8 cellular contexts compared by ENCODE assay signal in the genomic region with DNA sequence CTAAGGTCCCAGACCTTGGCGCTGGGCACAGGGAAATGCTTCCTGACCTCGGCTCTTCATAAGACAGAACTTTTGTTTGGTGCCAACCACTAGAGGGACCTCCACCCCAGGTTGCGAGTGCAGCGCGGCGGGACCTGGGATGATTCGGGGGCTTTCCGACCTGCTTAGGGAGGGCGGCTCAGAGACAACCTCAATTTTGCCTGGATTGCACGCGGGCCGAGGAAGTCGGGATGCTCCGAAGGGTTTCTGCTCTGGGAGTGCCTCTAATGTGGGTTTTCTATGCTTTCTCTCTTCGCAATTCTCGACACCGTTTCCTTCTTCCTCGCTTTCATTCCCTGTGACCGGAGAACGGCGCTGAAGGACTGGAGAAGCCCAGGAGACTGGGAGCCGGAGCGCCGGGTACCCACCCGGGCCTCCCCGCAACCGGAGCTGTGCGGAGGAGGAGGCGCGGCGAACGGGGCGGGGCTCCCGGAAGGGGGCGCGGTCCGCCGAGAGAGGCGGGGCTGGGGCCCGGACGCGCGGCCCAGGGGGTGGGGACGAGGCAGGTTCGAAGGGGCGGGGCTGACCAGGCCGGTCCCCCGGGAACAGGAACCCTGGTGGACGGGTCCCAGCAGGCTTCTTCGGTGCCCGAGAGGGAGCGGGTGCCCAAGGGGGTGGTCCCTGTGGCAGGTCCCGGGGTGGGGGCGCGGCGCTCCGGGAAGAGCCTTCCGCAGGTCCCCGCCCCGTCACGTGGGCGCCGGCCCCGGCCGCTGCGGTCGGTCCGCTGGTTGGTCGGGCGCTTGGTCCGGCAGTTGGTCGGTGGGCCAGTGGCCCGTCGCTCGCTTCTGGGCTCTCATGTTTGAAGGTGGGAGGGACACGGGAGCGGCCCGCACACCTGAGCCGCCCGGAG. TPM values are rescaled to one million over a fixed set of nuclear protein-coding genes. Genes with fewer than 3 reads are reported as not detected.
A peak's percentile ranks its signal among the peaks of the same experiment; 100 is the strongest.
DNase-seq lines count a peak whose midpoint lies in the region; ATAC-seq and TF ChIP-seq lines count a peak whose summit lies in the region.

A gene (plus strand): TSS at position 790 of the 889 bp plus-strand sequence. CDS start 35,477 bp downstream, outside the sequence.

- H3K36me3 ChIP-seq in PC-3 (ENCODE audit: low read depth, low read length) = no peaks in the 10 kb centered on the region

- peak within 1 kb of the TSS; percentile 69 to 91 for H3K27ac Mint-ChIP-seq in natural killer cell treated with Interleukin-12 subunit alpha and Interleukin-12 subunit beta and Interleukin-15 and Interleukin-18, amount 100 ng/mL, for 72 hours

- DNase-seq in COLO668 (lab: John Stamatoyannopoulos, UW; ENCODE audit: unreplicated experiment) = peak; percentile 80
- peak; percentile 64 for DNase-seq in PC-3
- peak; percentile 60 to 73 for DNase-seq in activated T-helper 1 cell treated with anti-CD3 and anti-CD28 coated beads, Interleukin-2, amount 50 U/mL, for 16 hours (ENCODE audit: low read depth in 1 of 2, low spot score in 1 of 2)
- peak; percentile 70 for DNase-seq in fibroblast of peridontal ligament (ENCODE audit: extremely low read depth)
- peak; percentile 90 for DNase-seq in natural killer cell treated with Interleukin-12 subunit alpha and Interleukin-12 subunit beta and Interleukin-15 and Interleukin-18, amount 100 ng/mL, for 72 hours (ENCODE audit: low spot score)
- peak; percentile 72 for DNase-seq in stimulated activated naive CD4-positive, alpha-beta T cell treated with Interleukin-2 at 50 U/mL for 16 hours (lab: John Stamatoyannopoulos, UW)

- H4K20me1 ChIP-seq in PC-3 (ENCODE audit: low read length) = no peaks in the 10 kb centered on the region

- no peak within 1 kb of the TSS for H3K27ac ChIP-seq in PC-3 (ENCODE audit: low read length)

- intact Hi-C loops in PC-3 (cut with micrococcal nuclease) = loop anchor here (5.0 kb wide), 1 partner anchor 179 kb away; no protein-coding TSS in a partner anchor

- H3K4me1 Mint-ChIP-seq in natural killer cell treated with Interleukin-12 subunit alpha and Interleukin-12 subunit beta and Interleukin-15 and Interleukin-18, amount 100 ng/mL, for 72 hours (ENCODE audit: low read depth in 2 of 2) = peaks cover 24% of the 10 kb centered on the region in 2 donors

- H3K4me1 ChIP-seq in PC-3 (ENCODE audit: insufficient read depth, low read length) = peaks cover 6% of the 10 kb centered on the region; the same call in 1 of the 2 replicates

- POLR2A ChIA-PET in PC-3 (lab: Charles Lee; ENCODE audit: unreplicated experiment) = no interaction called here

- no peaks in the 10 kb centered on the region for H3F3A ChIP-seq in PC-3 (ENCODE audit: low read length, unreplicated experiment)

- H3K9me3 ChIP-seq in PC-3 (ENCODE audit: low read length) = no peaks in the 10 kb centered on the region

- H3K36me3 Mint-ChIP-seq in natural killer cell treated with Interleukin-12 subunit alpha and Interleukin-12 subunit beta and Interleukin-15 and Interleukin-18, amount 100 ng/mL, for 72 hours = no peaks in the 10 kb centered on the region

- H3K27me3 Mint-ChIP-seq in natural killer cell treated with Interleukin-12 subunit alpha and Interleukin-12 subunit beta and Interleukin-15 and Interleukin-18, amount 100 ng/mL, for 72 hours = peaks cover 0 to 9% of the 10 kb centered on the region in 2 donors

- H3K9ac ChIP-seq in PC-3 (ENCODE audit: low read length) = no peak within 1 kb of the TSS

- BruUV-seq in PC-3 (replicated peaks; lab: Mats Ljungman, UMichigan) = no TSS peak

- H3K4me3 Mint-ChIP-seq in natural killer cell treated with Interleukin-12 subunit alpha and Interleukin-12 subunit beta and Interleukin-15 and Interleukin-18, amount 100 ng/mL, for 72 hours = peak within 1 kb of the TSS; percentile 85

- peak within 1 kb of the TSS; percentile 99 for H3K4me2 ChIP-seq in PC-3 (ENCODE audit: low read length)

- peak; percentile 81 for TF ChIP-seq CTCF in PC-3 (conservative IDR thresholded peaks at IDR 0.05; ENCODE audit: low read depth, low read length)

- no peaks in the 10 kb centered on the region for H3K79me2 ChIP-seq in PC-3 (ENCODE audit: low read length)

- H3K9me3 Mint-ChIP-seq in natural killer cell treated with Interleukin-12 subunit alpha and Interleukin-12 subunit beta and Interleukin-15 and Interleukin-18, amount 100 ng/mL, for 72 hours = no peaks in the 10 kb centered on the region

- ATAC-seq in GM19397 (IDR thresholded peaks at IDR 0.05; ENCODE audit: unreplicated experiment) (peak; percentile 74), HG03558 (IDR thresholded peaks at IDR 0.05; ENCODE audit: extremely low read depth, unreplicated experiment) (peak; percentile 31), PC-3 (peak; percentile 94)
- peak; percentile 96 to 97 for ATAC-seq in natural killer cell treated with Interleukin-12 subunit alpha and Interleukin-12 subunit beta and Interleukin-15 and Interleukin-18, amount 100 ng/mL, for 72 hours

- no peaks in the 10 kb centered on the region for H3K9me2 ChIP-seq in PC-3 (replicated peaks; ENCODE audit: low read length)

- CTCF ChIA-PET in PC-3 (lab: Charles Lee) = no interaction called here

- H2AFZ ChIP-seq in PC-3 (ENCODE audit: low read length) = peak within 1 kb of the TSS; percentile 100

- H3K4me3 ChIP-seq in PC-3 (ENCODE audit: low read length) = peak within 1 kb of the TSS; percentile 91

- H3K27me3 ChIP-seq in PC-3 (ENCODE audit: low read length) = peaks cover 38% of the 10 kb centered on the region

RNA-seq across cellular contexts. Expression of the gene that starts here (rescaled TPM):
- total RNA-seq in PC-3 (2014; rRNA removed) = 3.2 and 3.3 TPM in 2 replicates
- 10 to 100 TPM in 1 of 2 donors, 1 to 10 TPM in 1; 9.6 to 11.0 TPM for total RNA-seq in natural killer cell treated with Interleukin-12 subunit alpha and Interleukin-12 subunit beta and Interleukin-15 and Interleukin-18, amount 100 ng/mL, for 72 hours

Comparison
In these comparisons a context has a peak if more than half of its experiments do, and no peak if none do; other contexts are left out.
1. ATAC-seq: peak in every context shown above with its lines; median percentile 96 in natural killer cell treated with Interleukin-12 subunit alpha and Interleukin-12 subunit beta and Interleukin-15 and Interleukin-18, amount 100 ng/mL, for 72 hours; 94 in PC-3; 74 in GM19397; 31 in HG03558.